Comparison of ENCODE assay signal across 9 cellular contexts in genomic region chr19:6632747-6633455, GRCh38. TPM values are rescaled to one million over a fixed set of nuclear protein-coding genes. Genes with fewer than 3 reads are reported as not detected.
A peak's percentile ranks its signal among the peaks of the same experiment; 100 is the strongest.
DNase-seq lines count a peak whose midpoint lies in the region; ATAC-seq and TF ChIP-seq lines count a peak whose summit lies in the region.
"Not testable (repeated sequence)": the region's sequence is repeated elsewhere in the genome, so short reads cannot be mapped to it uniquely, and the experiment has no call there.
"Had no signal": no experiment of that assay in that cellular context is flagged by ENCODE, and none has a peak within 500 bp of the region (broad histone marks: within the 10 kb centered on the region; RNA-seq: fewer than 3 reads in every experiment).

No MANE protein-coding gene starts in this region.

- H3K36me3 Mint-ChIP-seq in activated B cell treated with CpG ODN at 0.5 μM for 24 hours (ENCODE audit: low read depth); brain: not testable (repeated sequence)

- peaks cover 29% of the 10 kb centered on the region for H3K4me1 Mint-ChIP-seq in activated B cell treated with CpG ODN at 0.5 μM for 24 hours
- H3K4me1 Mint-ChIP-seq in brain: not testable (repeated sequence)

- not testable (repeated sequence) for H3K27ac ChIP-seq in left ventricle myocardium inferior (replicated peaks); testis

- H3K27ac Mint-ChIP-seq in activated B cell treated with CpG ODN at 0.5 μM for 24 hours: peak overlapping the region; percentile 15
- not testable (repeated sequence) for H3K27ac Mint-ChIP-seq in brain

- POLR2A ChIA-PET in activated B cell treated with CpG ODN at 0.5 μM for 24 hours (lab: Charles Lee): interaction anchor here (0.7 to 0.9 kb wide), 2 partner anchors 40 to 116 kb away, joined by 3 to 4 read pairs; no protein-coding TSS in a partner anchor

- H3K9me3 ChIP-seq in left ventricle myocardium inferior (replicated peaks); testis: not testable (repeated sequence)

- not testable (repeated sequence) for H3K36me3 ChIP-seq in left ventricle myocardium inferior; testis (ENCODE audit: low read depth, missing control alignments)

- not testable (repeated sequence) for ATAC-seq in activated B cell treated with CpG ODN at 0.5 μM for 24 hours (ENCODE audit: low read depth)

- intact Hi-C loops in activated B cell treated with CpG ODN at 0.5 μM for 24 hours (cut with micrococcal nuclease): loop anchor here (1.0 to 2.0 kb wide), 10 partner anchors 42 to 466 kb away; no protein-coding TSS in a partner anchor
- intact Hi-C loops in left ventricle myocardium inferior (cut with micrococcal nuclease): loop anchor here (10.0 kb wide), 3 partner anchors 118 to 232 kb away; partner anchors contain the start of gene VAV1
- intact Hi-C loops in testis (cut with DNase I; ENCODE audit: low total_unique reads): loop anchor here (5.0 kb wide), 1 partner anchor 116 kb away; no protein-coding TSS in a partner anchor

- H3K4me3 ChIP-seq in left ventricle myocardium inferior, testis: not testable (repeated sequence)

- TF ChIP-seq POLR2A in testis (IDR thresholded peaks at IDR 0.05): not testable (repeated sequence)

- not testable (repeated sequence) for TF ChIP-seq CTCF in activated B cell treated with CpG ODN at 0.5 μM for 24 hours (IDR thresholded peaks at IDR 0.05)
- TF ChIP-seq CTCF in brain (conservative IDR thresholded peaks at IDR 0.05) (peak; percentile 48 to 66), left ventricle myocardium inferior (IDR thresholded peaks at IDR 0.05; ENCODE audit: borderline replicate concordance) (peak; percentile 76), testis (IDR thresholded peaks at IDR 0.05) (peak; percentile 46 to 55 (median 52))

- WGBS in testis, 2 donors: 48 to 51% methylated on average over 26 of the region's 26 CpGs

- H3K4me3 Mint-ChIP-seq in activated B cell treated with CpG ODN at 0.5 μM for 24 hours, brain: not testable (repeated sequence)

- peak; percentile 75 for DNase-seq in DMS 273 (lab: John Stamatoyannopoulos, UW; ENCODE audit: unreplicated experiment)
- DNase-seq in HUDEP-2 (lab: John Stamatoyannopoulos, UW; ENCODE audit: unreplicated experiment in 76 of 76): peak in 71 of 76 experiments; percentile 20 to 90 (median 71)
- peak; percentile 57 to 74 for DNase-seq in NOMO-1 (lab: John Stamatoyannopoulos, UW; ENCODE audit: unreplicated experiment in 2 of 2)
- DNase-seq in activated B cell treated with CpG ODN at 0.5 μM for 24 hours: peak; percentile 49
- peak; percentile 70 for DNase-seq in left ventricle myocardium inferior
- DNase-seq in occipital lobe (lab: John Stamatoyannopoulos, UW): peak; percentile 21
- peak; percentile 82 for DNase-seq in testis

- H3K9me3 Mint-ChIP-seq in activated B cell treated with CpG ODN at 0.5 μM for 24 hours: not testable (repeated sequence)
- H3K9me3 Mint-ChIP-seq in brain: peaks cover 3 to 25% (median 6%) of the 10 kb centered on the region in 5 experiments

- not testable (repeated sequence) for H3K27me3 Mint-ChIP-seq in activated B cell treated with CpG ODN at 0.5 μM for 24 hours, brain

- peaks cover 20% of the 10 kb centered on the region for H3K27me3 ChIP-seq in left ventricle myocardium inferior (ENCODE audit: low read depth)
- not testable (repeated sequence) for H3K27me3 ChIP-seq in testis

- CTCF ChIA-PET in activated B cell treated with CpG ODN at 0.5 μM for 24 hours (lab: Charles Lee): interaction anchor here (0.6 to 4.7 kb wide), 13 partner anchors 28 to 231 kb away, joined by 3 to 72 read pairs (median 6); partner anchors contain the start of gene DENND1C

- not testable (repeated sequence) for H3K4me1 ChIP-seq in left ventricle myocardium inferior, testis

RNA-seq across cellular contexts. Expression of gene TNFSF14, which starts 37.1 kb away (rescaled TPM):
- total RNA-seq in activated B cell treated with CpG ODN at 0.5 μM for 24 hours (0.64 and 0.73 TPM in 2 replicates), left ventricle myocardium inferior (0.30 TPM), occipital lobe (not detected), testis (under 1 TPM; 0.31 to 0.47 TPM)
- polyA plus RNA-seq in brain (ENCODE audit: insufficient read depth, low read depth, low replicate concordance) (not detected), testis (ENCODE audit: insufficient read depth, low read depth, low replicate concordance) (0.69 TPM)
- polyA plus RNA-seq: neural cell had no signal

RNA-seq across cellular contexts. Expression of gene CD70, which starts 42.0 kb away (rescaled TPM):
- 29.3 and 29.7 TPM in 2 replicates for total RNA-seq in activated B cell treated with CpG ODN at 0.5 μM for 24 hours
- not detected for polyA plus RNA-seq in brain (ENCODE audit: insufficient read depth, low read depth, low replicate concordance)
- total RNA-seq in left ventricle myocardium inferior: not detected
- total RNA-seq in occipital lobe: not detected
- total RNA-seq in testis: 1 to 10 TPM in 1 of 2 donors, not detected in 1; 1.0 TPM
- polyA plus RNA-seq in testis (ENCODE audit: insufficient read depth, low read depth, low replicate concordance): 0.63 TPM
- polyA plus RNA-seq: neural cell had no signal

Comparison
In these comparisons a context has a peak if more than half of its experiments do, and no peak if none do; other contexts are left out.
1. DNase-seq: peak in every context shown above with its lines; median percentile 82 in testis; 75 in DMS 273; 71 in HUDEP-2; 70 in left ventricle myocardium inferior; 66 in NOMO-1; 49 in activated B cell treated with CpG ODN at 0.5 μM for 24 hours; 21 in occipital lobe.
2. RNA of gene CD70, which starts 42.0 kb away (total RNA-seq): 29.3 to 29.7 TPM in activated B cell treated with CpG ODN at 0.5 μM for 24 hours; 1.0 TPM in testis, not detected in left ventricle myocardium inferior (single experiment) and not detected in occipital lobe (single experiment); every median in the first group is over 10 times any median in the second.